In genomic region chr4:25844957-25845712, GRCh38 we compare ENCODE assay signal across 19 cellular contexts. TPM values are rescaled to one million over a fixed set of nuclear protein-coding genes. Genes with fewer than 3 reads are reported as not detected.
A peak's percentile ranks its signal among the peaks of the same experiment; 100 is the strongest.
DNase-seq lines count a peak whose midpoint lies in the region; ATAC-seq, FAIRE-seq and TF ChIP-seq lines count a peak whose summit lies in the region.
"Had no signal": no experiment of that assay in that cellular context is flagged by ENCODE, and none has a peak within 500 bp of the region (broad histone marks: within the 10 kb centered on the region; RNA-seq: fewer than 3 reads in every experiment).

No MANE protein-coding gene starts in this region.

- H3K9me3 ChIP-seq in Karpas-422 (ENCODE audit: low read length) (no peaks in the 10 kb centered on the region), T-helper 17 cell (ENCODE audit: control insufficient read depth, low read length, poor library complexity, severe bottlenecking) (no peaks in the 10 kb centered on the region), H1 (ENCODE audit: insufficient read depth in 2 of 2, low read depth in 1 of 2, low read length in 1 of 2) (no peaks in the 10 kb centered on the region)
- H3K9me3 ChIP-seq: mucosa of descending colon, right atrium auricular region had no signal

- H3K4ac ChIP-seq in H1 (replicated peaks; ENCODE audit: insufficient read length, low read depth, low read length), result no peak overlapping the region

- FAIRE-seq in H1 (lab: Jason Lieb, UNC) (no peak), H54 (lab: Jason Lieb, UNC) (no peak)
- FAIRE-seq: frontal cortex, RCC 7860 had no signal

- TF ChIP-seq RAD21 in H1 (IDR thresholded peaks at IDR 0.05 in 1 of 2, conservative IDR thresholded peaks at IDR 0.05 in 1 of 2; ENCODE audit: low read depth in 2 of 2, low read length in 2 of 2), result no peak

- POLR2A ChIA-PET in H1 (lab: Charles Lee; ENCODE audit: partially characterized antibody), result interaction anchor here (0.8 to 1.8 kb wide), 2 partner anchors 10 to 25 kb away, joined by 3 to 4 read pairs; no protein-coding TSS in a partner anchor

- H3K23me2 ChIP-seq in H1 (ENCODE audit: low read depth, low read length), result no peaks in the 10 kb centered on the region

- H3K9ac ChIP-seq in Karpas-422 (ENCODE audit: low read length) (no peak overlapping the region; the same call in 1 of the 2 replicates), H1 (replicated peaks in 1 of 4; ENCODE audit: extremely low read depth in 1 of 4, low read depth in 3 of 4, low read length in 3 of 4) (no peak overlapping the region; a peak in 1 of 7 replicates)

- no peaks in the 10 kb centered on the region for H3K9me2 ChIP-seq in Karpas-422 (replicated peaks; ENCODE audit: insufficient read depth, low read length)

- H2BK15ac ChIP-seq in H1 (ENCODE audit: low read length), result no peak overlapping the region

- no peak overlapping the region for H3K56ac ChIP-seq in H1 (replicated peaks; ENCODE audit: insufficient read length, low read depth, low read length)

- H3K27ac Mint-ChIP-seq in T-helper 17 cell, result peak overlapping the region; percentile 86
- H3K27ac Mint-ChIP-seq in mesothelial cell of epicardium, result no peak overlapping the region
- H3K27ac Mint-ChIP-seq: activated naive CD4-positive, alpha-beta T cell treated with anti-CD3 and anti-CD28 coated beads, Interleukin-2, amount 50 U/mL, for 24 hours had no signal

- ATAC-seq in T-helper 17 cell, result no peak
- ATAC-seq: left colon, mucosa of descending colon had no signal

- H3K27me3 ChIP-seq in Karpas-422 (ENCODE audit: low read length) (no peaks in the 10 kb centered on the region), H1 (replicated peaks in 1 of 4; ENCODE audit: control insufficient read depth in 3 of 4, extremely low read depth in 1 of 4, insufficient read depth in 3 of 4, low read length in 3 of 4) (peaks cover 0 to 1% (median 0%) of the 10 kb centered on the region in 4 experiments; a peak in 1 of 7 replicates)
- H3K27me3 ChIP-seq: right atrium auricular region had no signal

- H3K4me3 ChIP-seq in Karpas-422 (ENCODE audit: low read length), result no peak overlapping the region
- H3K4me3 ChIP-seq in H1 (ENCODE audit: extremely low read depth in 1 of 4, insufficient read depth in 2 of 4, low read depth in 3 of 4, low read length in 4 of 4), result no peak overlapping the region
- H3K4me3 ChIP-seq: mucosa of descending colon, right atrium auricular region had no signal

- no peak overlapping the region for H3K18ac ChIP-seq in H1 (ENCODE audit: extremely low read depth, low read length)

- peak overlapping the region; percentile 6 for H3K4me2 ChIP-seq in Karpas-422 (ENCODE audit: low read depth, low read length, poor library complexity, severe bottlenecking)
- peak overlapping the region in 1 of 2 experiments; percentile 48; a peak in 1 of 4 replicates for H3K4me2 ChIP-seq in H1 (ENCODE audit: insufficient read depth in 1 of 2, low read depth in 2 of 2, low read length in 2 of 2)

- H3K4me1 Mint-ChIP-seq in T-helper 17 cell (peaks cover 57% of the 10 kb centered on the region), mesothelial cell of epicardium (no peaks in the 10 kb centered on the region)

- no peak overlapping the region; the same call in 1 of the 2 replicates for H2BK5ac ChIP-seq in H1 (ENCODE audit: low read depth, low read length)

- H2AK5ac ChIP-seq in H1 (ENCODE audit: low read depth, low read length), result no peak overlapping the region

- no peak overlapping the region for H3K23ac ChIP-seq in H1 (ENCODE audit: insufficient read length)

- H3K14ac ChIP-seq in H1 (ENCODE audit: insufficient read length), result no peak overlapping the region

- whole genome bisulfite sequencing in H1 (ENCODE audit: extremely low coverage in 1 of 2, insufficient coverage in 1 of 2, insufficient read length in 1 of 2, insufficient replicate concordance in 2 of 2, low coverage in 1 of 2, low lambda C conversion rate in 2 of 2, missing lambda C conversion rate in 1 of 2), 2 experiments, result 95% methylated on average over 4 of the region's 4 CpGs; no CpG with 5 or more reads in 1 of the 2 experiments

- H3K36me3 ChIP-seq in Karpas-422 (ENCODE audit: insufficient read depth, low read length) (peaks cover 58% of the 10 kb centered on the region), H1 (ENCODE audit: control insufficient read depth in 2 of 4, insufficient read depth in 4 of 4, low read length in 3 of 4) (peaks cover 0 to 8% (median 0%) of the 10 kb centered on the region in 4 experiments; a peak in 2 of 8 replicates)
- H3K36me3 ChIP-seq: right atrium auricular region had no signal

- no peak overlapping the region for H2BK12ac ChIP-seq in H1 (ENCODE audit: low read depth, low read length)

- H3K4me3 Mint-ChIP-seq in T-helper 17 cell, result no peak overlapping the region
- H3K4me3 Mint-ChIP-seq in mesothelial cell of epicardium, result no peak overlapping the region
- H3K4me3 Mint-ChIP-seq: activated naive CD4-positive, alpha-beta T cell treated with anti-CD3 and anti-CD28 coated beads, Interleukin-2, amount 50 U/mL, for 24 hours; brain had no signal

- H3K79me2 ChIP-seq in Karpas-422 (ENCODE audit: low read length), result peaks cover 99% of the 10 kb centered on the region
- H3K79me2 ChIP-seq in H1 (ENCODE audit: control insufficient read depth in 1 of 2, insufficient read depth in 2 of 2, low read length in 2 of 2), result peaks cover 0 to 24% of the 10 kb centered on the region in 2 experiments; a peak in 2 of 4 replicates

- TF ChIP-seq POLR2A in H1 (IDR thresholded peaks at IDR 0.05; ENCODE audit: control extremely low read depth in 1 of 2, low read depth in 2 of 2, low read length in 2 of 2) (no peak), H54 (IDR thresholded peaks at IDR 0.05; ENCODE audit: low read depth, low read length) (no peak)

- H3K79me1 ChIP-seq in H1 (ENCODE audit: low read depth, low read length), result peaks cover 8% of the 10 kb centered on the region

- H3K27ac ChIP-seq in Karpas-422 (ENCODE audit: low read length) (peak overlapping the region; percentile 97), H1 (ENCODE audit: low read depth, low read length) (no peak overlapping the region)
- H3K27ac ChIP-seq: right atrium auricular region had no signal

- TF ChIP-seq CTCF in H1 (IDR thresholded peaks at IDR 0.05; ENCODE audit: control extremely low read depth in 1 of 3, insufficient read depth in 1 of 3, low read depth in 1 of 3, low read length in 3 of 3) (no peak), mesothelial cell of epicardium (IDR thresholded peaks at IDR 0.05; ENCODE audit: unreplicated experiment) (no peak)

- peak overlapping the region; percentile 56; the same call in 1 of the 2 replicates for H2BK20ac ChIP-seq in H1 (ENCODE audit: low read length)

- DNase-seq in CD1c-positive myeloid dendritic cell (ENCODE audit: extremely low spot score), result peak; percentile 85
- DNase-seq in Karpas-422, result no peak
- DNase-seq in T-helper 17 cell, result no peak
- DNase-seq in H1 (ENCODE audit: low read depth in 1 of 2, low spot score in 2 of 2), result no peak
- DNase-seq in medulla oblongata (ENCODE audit: extremely low spot score), result no peak
- no peak for DNase-seq in globus pallidus (ENCODE audit: low spot score)
- no peak for DNase-seq in H54 (ENCODE audit: insufficient read length, low spot score)
- DNase-seq in mesothelial cell of epicardium (ENCODE audit: low spot score in 2 of 2, unreplicated experiment in 2 of 2), result no peak
- DNase-seq: cortex of kidney, left colon, mucosa of descending colon, NCI-H1930, NCI-H510A, nucleus accumbens had no signal

- H2AFZ ChIP-seq in Karpas-422 (ENCODE audit: low read length), result no peak overlapping the region
- H2AFZ ChIP-seq in H1 (ENCODE audit: low read length), result no peak overlapping the region

- H4K91ac ChIP-seq in H1 (replicated peaks; ENCODE audit: insufficient read length, low read length), result no peak overlapping the region

- H3K36me3 Mint-ChIP-seq in T-helper 17 cell (ENCODE audit: low read depth), result peaks cover 4% of the 10 kb centered on the region
- H3K36me3 Mint-ChIP-seq in mesothelial cell of epicardium, result peaks cover 5% of the 10 kb centered on the region

- CTCF ChIA-PET in H1 (lab: Charles Lee; ENCODE audit: partially characterized antibody), result interaction anchor here (0.7 to 1.1 kb wide), 2 partner anchors 10 to 149 kb away, joined by 3 to 4 read pairs; no protein-coding TSS in a partner anchor

- peaks cover 8% of the 10 kb centered on the region for H3K9me3 Mint-ChIP-seq in mesothelial cell of epicardium
- H3K9me3 Mint-ChIP-seq: activated naive CD4-positive, alpha-beta T cell treated with anti-CD3 and anti-CD28 coated beads, Interleukin-2, amount 50 U/mL, for 24 hours had no signal

- H4K8ac ChIP-seq in H1 (ENCODE audit: extremely low read depth, insufficient read depth, low read length), result no peak overlapping the region

- no peak overlapping the region for H4K5ac ChIP-seq in H1 (ENCODE audit: insufficient read length, low read depth, low read length)

- H4K20me1 ChIP-seq in Karpas-422 (ENCODE audit: insufficient read depth, low read depth, low read length) (peaks cover 8% of the 10 kb centered on the region; the same call in 1 of the 2 replicates), H1 (replicated peaks in 1 of 2; ENCODE audit: control insufficient read depth in 1 of 2, insufficient read depth in 2 of 2, low read length in 2 of 2) (peaks cover 0 to 2% of the 10 kb centered on the region in 2 experiments)

- TF ChIP-seq EP300 in H1 (IDR thresholded peaks at IDR 0.05; ENCODE audit: borderline replicate concordance in 1 of 2, low read depth in 2 of 2, low read length in 2 of 2), result no peak

- peaks cover 80% of the 10 kb centered on the region for H3K4me1 ChIP-seq in Karpas-422 (ENCODE audit: low read length)
- peaks cover 8 to 29% (median 15%) of the 10 kb centered on the region in 4 experiments for H3K4me1 ChIP-seq in H1 (replicated peaks in 1 of 4; ENCODE audit: control insufficient read depth in 3 of 4, insufficient read depth in 4 of 4, low read length in 3 of 4)

- H3K27me3 Mint-ChIP-seq in T-helper 17 cell (no peaks in the 10 kb centered on the region), mesothelial cell of epicardium (ENCODE audit: low read depth) (no peaks in the 10 kb centered on the region)
- H3K27me3 Mint-ChIP-seq: activated naive CD4-positive, alpha-beta T cell treated with anti-CD3 and anti-CD28 coated beads, Interleukin-2, amount 50 U/mL, for 24 hours; brain had no signal

- no peak overlapping the region for H2BK120ac ChIP-seq in H1 (replicated peaks; ENCODE audit: low read depth, low read length)

TF ChIP-seq in H1, 55 proteins besides CTCF, POLR2A, EP300 and RAD21 (continues in another document):
- TF ChIP-seq BCL11A (IDR thresholded peaks at IDR 0.05; ENCODE audit: low read depth in 2 of 2, low read length in 2 of 2), result no peak

RNA-seq across cellular contexts. Expression of gene SEL1L3, which starts 17.7 kb away (rescaled TPM):
- total RNA-seq in Karpas-422 (2014; rRNA removed; shearing (Covaris generic); ENCODE audit: low replicate concordance), result 222 and 271 TPM in 2 replicates
- 10 to 100 TPM; 56.5 to 59.0 TPM for total RNA-seq in T-helper 17 cell
- 51.0 and 54.0 TPM in 2 replicates for total RNA-seq in H1 (2021; fragmentation: NEBNext Ultra II Directional; extraction: Animal tissue kit (Norgen Biotek cat#: 25700))
- 16.0 and 18.2 TPM in 2 replicates for polyA plus RNA-seq in H1 (2011; rRNA removed)
- polyA plus RNA-seq in H1 (2011; cell fraction: cytosol; rRNA removed), result 22.2 TPM
- 28.7 TPM for polyA plus RNA-seq in H1 (2011; cell fraction: nucleus; rRNA removed)
- polyA plus RNA-seq in H1 (2012, experiment 1 of 2), result 39.3 to 45.2 TPM (median 42.7 TPM) in 4 replicates
- 6.8 TPM for polyA plus RNA-seq in H1 (2012, experiment 2 of 2)
- 88.0 TPM for polyA plus RNA-seq in H1 (2013, experiment 1 of 2)
- 91.6 TPM for polyA plus RNA-seq in H1 (2013, experiment 2 of 2)
- polyA minus RNA-seq in H1 (2011; rRNA and poly(A)+ RNA removed), result 87.9 and 134 TPM in 2 replicates
- 27.7 TPM for polyA minus RNA-seq in H1 (2011; cell fraction: cytosol; rRNA and poly(A)+ RNA removed)
- polyA minus RNA-seq in H1 (2011; cell fraction: nucleus; rRNA and poly(A)+ RNA removed), result 60.5 TPM
- 13.8 to 14.4 TPM (median 14.3 TPM) in 3 replicates for total RNA-seq in mesothelial cell of epicardium
